1 cellular context compared by ENCODE assay signal in the genomic region with DNA sequence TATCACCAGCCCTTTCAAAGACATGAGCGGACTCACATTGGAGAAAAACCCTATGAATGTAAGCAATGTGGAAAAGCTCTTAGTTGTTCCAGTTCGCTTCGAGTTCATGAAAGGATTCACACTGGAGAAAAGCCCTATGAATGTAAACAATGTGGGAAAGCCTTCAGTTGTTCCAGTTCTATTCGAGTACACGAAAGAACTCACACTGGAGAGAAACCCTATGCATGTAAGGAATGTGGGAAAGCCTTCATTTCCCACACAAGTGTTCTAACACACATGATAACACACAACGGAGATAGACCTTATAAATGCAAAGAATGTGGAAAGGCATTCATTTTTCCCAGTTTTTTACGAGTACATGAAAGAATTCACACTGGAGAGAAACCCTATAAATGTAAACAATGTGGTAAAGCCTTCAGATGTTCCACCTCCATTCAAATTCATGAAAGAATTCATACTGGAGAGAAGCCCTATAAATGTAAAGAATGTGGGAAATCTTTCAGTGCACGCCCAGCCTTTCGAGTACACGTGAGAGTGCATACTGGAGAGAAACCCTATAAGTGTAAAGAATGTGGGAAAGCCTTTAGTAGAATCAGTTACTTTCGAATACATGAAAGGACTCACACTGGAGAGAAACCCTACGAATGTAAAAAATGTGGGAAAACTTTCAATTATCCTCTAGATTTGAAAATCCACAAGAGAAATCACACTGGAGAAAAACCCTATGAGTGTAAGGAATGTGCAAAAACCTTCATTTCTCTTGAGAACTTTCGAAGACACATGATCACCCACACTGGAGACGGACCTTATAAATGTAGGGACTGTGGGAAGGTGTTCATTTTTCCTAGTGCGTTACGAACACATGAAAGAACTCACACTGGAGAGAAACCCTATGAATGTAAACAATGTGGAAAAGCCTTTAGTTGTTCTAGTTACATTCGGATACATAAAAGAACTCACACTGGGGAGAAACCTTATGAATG.
TF ChIP-seq lines count a peak whose summit lies in the region.

No MANE protein-coding gene starts in this region.

TF ChIP-seq in IMR-90, 13 proteins besides CTCF, POLR2A, EP300 and RAD21:
- no peak for TF ChIP-seq BHLHE40 (IDR thresholded peaks at IDR 0.05; ENCODE audit: low read depth, low read length)
- no peak for TF ChIP-seq MAFK (IDR thresholded peaks at IDR 0.05; ENCODE audit: low read depth, low read length)
- no peak for TF ChIP-seq MAZ (IDR thresholded peaks at IDR 0.05; ENCODE audit: borderline replicate concordance, low read depth, low read length)
- TF ChIP-seq NFE2L2 (IDR thresholded peaks at IDR 0.05; ENCODE audit: low read depth, low read length), result no peak
- no peak for TF ChIP-seq ELK1 (IDR thresholded peaks at IDR 0.05; ENCODE audit: borderline replicate concordance, low read depth, low read length)
- TF ChIP-seq CEBPB (IDR thresholded peaks at IDR 0.05; ENCODE audit: low read depth, low read length), result no peak
- no peak for TF ChIP-seq RCOR1 (IDR thresholded peaks at IDR 0.05; ENCODE audit: insufficient replicate concordance, low read length)
- no peak for TF ChIP-seq RFX5 (IDR thresholded peaks at IDR 0.05; ENCODE audit: low read depth, low read length)
- TF ChIP-seq FOS (IDR thresholded peaks at IDR 0.05; ENCODE audit: low read depth, low read length), result no peak
- no peak for TF ChIP-seq SMC3 (IDR thresholded peaks at IDR 0.05; ENCODE audit: low read depth, low read length)
- no peak for TF ChIP-seq CHD1 (IDR thresholded peaks at IDR 0.05; ENCODE audit: low read depth, low read length)
- no peak for TF ChIP-seq USF2 (IDR thresholded peaks at IDR 0.05; ENCODE audit: low read depth, low read length)
- TF ChIP-seq MXI1 (IDR thresholded peaks at IDR 0.05; ENCODE audit: borderline replicate concordance, low read depth, low read length), result no peak
